Comparison of ENCODE assay signal across 9 cellular contexts in genomic region chr1:169529068-169529642, GRCh38. TPM values are rescaled to one million over a fixed set of nuclear protein-coding genes. Genes with fewer than 3 reads are reported as not detected.
DNase-seq lines count a peak whose midpoint lies in the region; ATAC-seq and TF ChIP-seq lines count a peak whose summit lies in the region.
"Had no signal": no experiment of that assay in that cellular context is flagged by ENCODE, and none has a peak within 500 bp of the region (broad histone marks: within the 10 kb centered on the region; RNA-seq: fewer than 3 reads in every experiment).

No MANE protein-coding gene starts in this region.

- H3K9ac ChIP-seq in DND-41 (ENCODE audit: low read depth, low read length): peak overlapping the region; percentile 5; the same call in 1 of the 2 replicates

- no peak overlapping the region for H3K4me3 ChIP-seq in DND-41 (ENCODE audit: low read depth in 1 of 2, low read length in 2 of 2)
- H3K4me3 ChIP-seq in naive thymus-derived CD4-positive, alpha-beta T cell (ENCODE audit: low read length): no peak overlapping the region

- peak overlapping the region; percentile 49; the same call in 1 of the 2 replicates for H3K4me2 ChIP-seq in DND-41 (ENCODE audit: insufficient read depth, low read length)

- POLR2A ChIA-PET in naive thymus-derived CD4-positive, alpha-beta T cell (lab: Charles Lee): no interaction called here

- in situ Hi-C loops in T47D (cut with HindIII; ENCODE audit: low pct_unique_long_range_greater_than_20kb, low sequenced_read_pairs): no loop called here

- H3K36me3 Mint-ChIP-seq in naive thymus-derived CD4-positive, alpha-beta T cell: peaks cover 0 to 13% (median 3%) of the 10 kb centered on the region in 5 donors

- H3K4me3 Mint-ChIP-seq in naive thymus-derived CD4-positive, alpha-beta T cell: peak overlapping the region in 7 of 10 donors; percentile 3 to 56 (median 44)
- H3K4me3 Mint-ChIP-seq: activated B cell treated with CpG ODN at 0.5 μM for 24 hours had no signal

- H2AFZ ChIP-seq in DND-41 (ENCODE audit: low read depth, low read length): peak overlapping the region; percentile 27; the same call in 1 of the 2 replicates

- H3K27me3 Mint-ChIP-seq in naive thymus-derived CD4-positive, alpha-beta T cell: no peaks in the 10 kb centered on the region

- no peaks in the 10 kb centered on the region for H3K79me2 ChIP-seq in DND-41 (ENCODE audit: insufficient read depth, low read length)

- H3K27ac Mint-ChIP-seq in naive thymus-derived CD4-positive, alpha-beta T cell: peak overlapping the region in 2 of 9 donors; percentile 38 to 43
- H3K27ac Mint-ChIP-seq: activated B cell treated with CpG ODN at 0.5 μM for 24 hours had no signal

- H3K9me3 Mint-ChIP-seq in naive thymus-derived CD4-positive, alpha-beta T cell: no peaks in the 10 kb centered on the region
- H3K9me3 Mint-ChIP-seq: activated B cell treated with CpG ODN at 0.5 μM for 24 hours had no signal

- peaks cover 23% of the 10 kb centered on the region for H3K4me1 ChIP-seq in DND-41 (ENCODE audit: insufficient read depth, low read length)
- no peaks in the 10 kb centered on the region for H3K4me1 ChIP-seq in naive thymus-derived CD4-positive, alpha-beta T cell (ENCODE audit: control insufficient read depth in 2 of 2, insufficient read depth in 2 of 2, low read length in 2 of 2)

- peak overlapping the region; percentile 48 for H3K27ac ChIP-seq in DND-41 (ENCODE audit: low read length)
- no peak overlapping the region for H3K27ac ChIP-seq in naive thymus-derived CD4-positive, alpha-beta T cell (ENCODE audit: low read depth, low read length)

- H3K4me1 Mint-ChIP-seq in naive thymus-derived CD4-positive, alpha-beta T cell: peaks cover 0 to 18% (median 10%) of the 10 kb centered on the region in 7 donors

- ATAC-seq in DND-41 (ENCODE audit: insufficient read depth, low read depth) (peak; percentile 95), HG03097 (IDR thresholded peaks at IDR 0.05; ENCODE audit: low FRiP score, unreplicated experiment) (no peak), GM19035 (IDR thresholded peaks at IDR 0.05; ENCODE audit: unreplicated experiment) (no peak)
- ATAC-seq in naive thymus-derived CD4-positive, alpha-beta T cell: no peak

- H3K9me3 ChIP-seq in DND-41 (ENCODE audit: insufficient read depth, low read length, severe bottlenecking): no peaks in the 10 kb centered on the region
- H3K9me3 ChIP-seq in naive thymus-derived CD4-positive, alpha-beta T cell (ENCODE audit: control insufficient read depth in 2 of 3, low read length in 3 of 3): no peaks in the 10 kb centered on the region

- H3K36me3 ChIP-seq in DND-41 (ENCODE audit: insufficient read depth, low read length): no peaks in the 10 kb centered on the region
- H3K36me3 ChIP-seq in naive thymus-derived CD4-positive, alpha-beta T cell (ENCODE audit: control insufficient read depth in 2 of 3, insufficient read depth in 3 of 3, low read length in 3 of 3): no peaks in the 10 kb centered on the region

- CTCF ChIA-PET in naive thymus-derived CD4-positive, alpha-beta T cell (lab: Charles Lee): interaction anchor here (0.6 to 1.4 kb wide), 3 partner anchors 20 to 1186 kb away, joined by 3 read pairs; no protein-coding TSS in a partner anchor

- DNase-seq in DND-41: peak; percentile 50
- peak; percentile 35 for DNase-seq in NCI-H1417 treated with DMSO at 0.1 percent for 48 hours (lab: John Stamatoyannopoulos, UW)
- DNase-seq in T47D (ENCODE audit: low read depth in 1 of 2, low spot score in 1 of 2): peak; percentile 9 to 94
- no peak for DNase-seq in naive thymus-derived CD4-positive, alpha-beta T cell
- DNase-seq in stimulated activated CD4-positive, alpha-beta T cell treated with anti-CD3 and anti-CD28 coated beads, Interleukin-12 subunit alpha, Interleukin-12 subunit beta, amount 100 ng/mL, for 4 hours: no peak
- DNase-seq in NCI-H1436 (lab: John Stamatoyannopoulos, UW): no peak
- DNase-seq: activated B cell treated with CpG ODN at 0.5 μM for 24 hours had no signal

- no peaks in the 10 kb centered on the region for H4K20me1 ChIP-seq in DND-41 (ENCODE audit: insufficient read depth, low read length)

- intact Hi-C loops in naive thymus-derived CD4-positive, alpha-beta T cell (cut with micrococcal nuclease): no loop called here

- TF ChIP-seq CTCF in DND-41 (IDR thresholded peaks at IDR 0.05; ENCODE audit: borderline replicate concordance, extremely low read depth, low read length, poor library complexity, severe bottlenecking): no peak

- H3K27me3 ChIP-seq in DND-41 (ENCODE audit: insufficient read depth, low read length, poor library complexity): no peaks in the 10 kb centered on the region
- H3K27me3 ChIP-seq in naive thymus-derived CD4-positive, alpha-beta T cell (ENCODE audit: control insufficient read depth in 2 of 2, insufficient read depth in 2 of 2, low read length in 2 of 2): no peaks in the 10 kb centered on the region

RNA-seq across cellular contexts. Expression of gene SLC19A2, which starts 43.4 kb away (rescaled TPM):
- 1 to 10 TPM; 3.7 to 5.9 (median 4.8) TPM for total RNA-seq in naive thymus-derived CD4-positive, alpha-beta T cell
- polyA plus RNA-seq in naive thymus-derived CD4-positive, alpha-beta T cell: under 1 TPM; 0.53 to 0.66 TPM

RNA-seq across cellular contexts. Expression of gene F5, which starts 57.1 kb away (rescaled TPM):
- 10 to 100 TPM in 2 of 5 experiments, 1 to 10 TPM in 3; 3.7 to 14.6 (median 5.7) TPM for total RNA-seq in naive thymus-derived CD4-positive, alpha-beta T cell
- 1 to 10 TPM; 1.2 to 2.8 TPM for polyA plus RNA-seq in naive thymus-derived CD4-positive, alpha-beta T cell

Comparison
In these comparisons a context has a peak if more than half of its experiments do, and no peak if none do; other contexts are left out.
1. DNase-seq: peak in DND-41 (single experiment), NCI-H1417 treated with DMSO at 0.1 percent for 48 hours (single experiment) and T47D (2 of 2); none in naive thymus-derived CD4-positive, alpha-beta T cell (0 of 9), stimulated activated CD4-positive, alpha-beta T cell treated with anti-CD3 and anti-CD28 coated beads, Interleukin-12 subunit alpha, Interleukin-12 subunit beta, amount 100 ng/mL, for 4 hours (single experiment) and NCI-H1436 (single experiment).